Comparison of ENCODE assay signal across 7 cellular contexts in the genomic region with DNA sequence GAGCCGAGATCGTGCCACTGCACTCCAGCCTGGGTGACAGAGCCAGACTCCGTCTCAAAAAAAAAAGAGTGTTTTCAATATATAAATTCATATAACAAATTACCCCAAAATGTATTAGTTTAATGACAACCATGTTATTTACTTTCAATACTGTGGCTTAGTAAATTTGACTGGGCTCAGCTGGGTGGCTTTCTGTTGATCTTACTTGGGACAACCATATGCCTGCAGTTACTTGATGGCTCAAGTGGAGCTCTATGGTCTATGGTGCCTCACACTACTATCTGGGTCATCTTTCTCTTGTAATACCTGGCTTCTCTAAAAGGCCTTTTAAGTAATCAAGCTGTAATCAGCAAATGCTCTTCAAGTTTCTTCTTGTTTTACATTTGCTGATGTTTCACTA.
"Had no signal": no experiment of that assay in that cellular context is flagged by ENCODE, and none has a peak within 500 bp of the region (broad histone marks: within the 10 kb centered on the region; RNA-seq: fewer than 3 reads in every experiment).

No MANE protein-coding gene starts in this region.

- H3K4me3 ChIP-seq: K562 had no signal

- DNase-seq: KBM-7, KG1 had no signal

- H3K27ac ChIP-seq: HL-60, KMS-11 had no signal

- H3K27ac Mint-ChIP-seq: IgD-negative memory B cell had no signal

- ATAC-seq: K562 had no signal

- H3K4me2 ChIP-seq: KMS-11 had no signal

- FAIRE-seq: HTR-8/SVneo, K562 had no signal

- H3K4me1 Mint-ChIP-seq: IgD-negative memory B cell had no signal

- H3K4me3 Mint-ChIP-seq: IgD-negative memory B cell had no signal

- H3K27me3 Mint-ChIP-seq: IgD-negative memory B cell had no signal

- H3K9ac ChIP-seq: KMS-11 had no signal

- H3K36me3 Mint-ChIP-seq: IgD-negative memory B cell had no signal
